ENCODE assay signal across 8 cellular contexts in genomic region chr2:24970483-24971299, GRCh38. TPM values are rescaled to one million over a fixed set of nuclear protein-coding genes. Genes with fewer than 3 reads are reported as not detected.
DNase-seq lines count a peak whose midpoint lies in the region; ATAC-seq, FAIRE-seq and TF ChIP-seq lines count a peak whose summit lies in the region.

No MANE protein-coding gene starts in this region.

- H3K27me3 ChIP-seq in CD4-positive, alpha-beta memory T cell (ENCODE audit: insufficient read depth, low read length) = no peaks in the 10 kb centered on the region
- H3K27me3 ChIP-seq in KMS-11 (ENCODE audit: insufficient read depth, low read depth) (no peaks in the 10 kb centered on the region), GM12878 (replicated peaks in 1 of 2; ENCODE audit: control insufficient read depth in 2 of 2, insufficient read depth in 2 of 2, low read length in 1 of 2) (no peaks in the 10 kb centered on the region), HepG2 (ENCODE audit: control insufficient read depth in 1 of 2, insufficient read depth in 2 of 2, low read length in 2 of 2) (no peaks in the 10 kb centered on the region; a peak in 1 of 5 replicates), thyroid gland (no peaks in the 10 kb centered on the region)

- CTCF ChIA-PET in CD4-positive, alpha-beta memory T cell (lab: Charles Lee; ENCODE audit: partially characterized antibody) = interaction anchor here (0.7 kb wide), 2 partner anchors 145 to 297 kb away, joined by 3 to 4 read pairs; no protein-coding TSS in a partner anchor
- CTCF ChIA-PET in GM12878 (lab: Yijun Ruan, JAX) = interaction anchor here (0.7 to 1.1 kb wide), 2 partner anchors 26 to 485 kb away, joined by 3 to 4 read pairs; no protein-coding TSS in a partner anchor
- CTCF ChIA-PET in HepG2 (lab: Yijun Ruan, JAX; ENCODE audit: low intra/inter-chr PET ratio, low total read pairs) = no interaction called here

- no peaks in the 10 kb centered on the region for H3K27me3 Mint-ChIP-seq in CD4-positive, alpha-beta memory T cell

- intact Hi-C loops in CD4-positive, alpha-beta memory T cell (cut with micrococcal nuclease) = loop anchor here (1.0 to 10.0 kb wide), 7 partner anchors 72 to 1377 kb away; partner anchors contain the start of genes ADGRF3, CENPO, DNMT3A and EFR3B
- intact Hi-C loops in GM12878 (cut with micrococcal nuclease; ENCODE audit: unreplicated experiment) (loop anchor here (2.0 to 10.0 kb wide), 3 partner anchors 50 to 594 kb away; partner anchors contain the start of gene ADCY3), HepG2 (cut with micrococcal nuclease; ENCODE audit: unreplicated experiment) (no loop called here), thyroid gland (cut with DNase I) (no loop called here)

- no peak for TF ChIP-seq CTCF in KMS-11 (conservative IDR thresholded peaks at IDR 0.05; ENCODE audit: low read depth, low read length)
- no peak for TF ChIP-seq CTCF in GM12878 (IDR thresholded peaks at IDR 0.05 in 2 of 3, conservative IDR thresholded peaks at IDR 0.05 in 1 of 3; ENCODE audit: control insufficient read depth in 2 of 3, extremely low read depth in 1 of 3, insufficient read depth in 1 of 3, low read depth in 3 of 3, low read length in 3 of 3)
- TF ChIP-seq CTCF in HepG2 (CRISPR knock-in tag; IDR thresholded peaks at IDR 0.05) = no peak
- no peak for TF ChIP-seq CTCF in thyroid gland (IDR thresholded peaks at IDR 0.05)

- H3K79me2 ChIP-seq in KMS-11 (ENCODE audit: insufficient read depth, low read depth) = peaks cover 26% of the 10 kb centered on the region; the same call in 1 of the 2 replicates
- H3K79me2 ChIP-seq in GM12878 (ENCODE audit: control insufficient read depth, insufficient read depth, low read length) = peaks cover 23% of the 10 kb centered on the region
- peaks cover 16% of the 10 kb centered on the region for H3K79me2 ChIP-seq in HepG2 (ENCODE audit: insufficient read depth, low read length)

- H3K9me3 ChIP-seq in CD4-positive, alpha-beta memory T cell (ENCODE audit: control insufficient read depth in 1 of 2, low read length in 2 of 2) = no peaks in the 10 kb centered on the region
- H3K9me3 ChIP-seq in GM12878 (replicated peaks; ENCODE audit: control insufficient read depth, insufficient read depth, low read length) (no peaks in the 10 kb centered on the region), HepG2 (ENCODE audit: low read length) (no peaks in the 10 kb centered on the region), thyroid gland (no peaks in the 10 kb centered on the region)

- SMC1A ChIA-PET in GM12878 (lab: Charles Lee; ENCODE audit: uncharacterized antibody, unreplicated experiment) = interaction anchor here (0.6 to 1.1 kb wide), 2 partner anchors 16 to 31 kb away, joined by 3 read pairs; no protein-coding TSS in a partner anchor

- peak overlapping the region; percentile 100 for H3K27ac Mint-ChIP-seq in CD4-positive, alpha-beta memory T cell

- H3K36me3 ChIP-seq in CD4-positive, alpha-beta memory T cell (ENCODE audit: insufficient read depth, low read length) = no peaks in the 10 kb centered on the region
- H3K36me3 ChIP-seq in KMS-11 (ENCODE audit: insufficient read depth) (no peaks in the 10 kb centered on the region), GM12878 (ENCODE audit: control insufficient read depth in 2 of 2, insufficient read depth in 2 of 2, low read length in 1 of 2) (peaks cover 0 to 5% of the 10 kb centered on the region in 2 experiments; a peak in 2 of 4 replicates), HepG2 (replicated peaks in 1 of 2; ENCODE audit: control insufficient read depth in 1 of 2, insufficient read depth in 2 of 2, low read length in 2 of 2) (peaks cover 3 to 14% of the 10 kb centered on the region in 2 experiments; a peak in 2 of 5 replicates), thyroid gland (peaks cover 0 to 8% of the 10 kb centered on the region in 2 donors)

- TF ChIP-seq RAD21 in GM12878 (IDR thresholded peaks at IDR 0.05; ENCODE audit: insufficient read depth, low read depth, low read length) = no peak
- TF ChIP-seq RAD21 in HepG2 (CRISPR knock-in tag; IDR thresholded peaks at IDR 0.05) = no peak

- BruUV-seq in GM12878 (replicated peaks; lab: Mats Ljungman, UMichigan) (TSS peak; percentile 93), HepG2 (replicated peaks; lab: Mats Ljungman, UMichigan) (no TSS peak)

- H3K4me1 Mint-ChIP-seq in CD4-positive, alpha-beta memory T cell = peaks cover 9 to 32% (median 20%) of the 10 kb centered on the region in 4 donors

- no peak for FAIRE-seq in GM12878 (lab: Jason Lieb, UNC)
- no peak for FAIRE-seq in HepG2 (lab: Jason Lieb, UNC)

- H3K9ac ChIP-seq in KMS-11 (peak overlapping the region; percentile 100), GM12878 (ENCODE audit: control insufficient read depth, insufficient read depth, low read length) (peak overlapping the region; percentile 93), HepG2 (ENCODE audit: insufficient read depth, low read depth, low read length) (peak overlapping the region; percentile 99)

- no peaks in the 10 kb centered on the region for H3K9me3 Mint-ChIP-seq in CD4-positive, alpha-beta memory T cell

- H2AFZ ChIP-seq in KMS-11 (ENCODE audit: low read depth) (peak overlapping the region; percentile 94), GM12878 (ENCODE audit: control insufficient read depth, low read depth, low read length) (peak overlapping the region; percentile 99), HepG2 (ENCODE audit: low read length) (peak overlapping the region; percentile 7)

- TF ChIP-seq EP300 in GM12878 (IDR thresholded peaks at IDR 0.05; ENCODE audit: borderline replicate concordance in 1 of 2, control insufficient read depth in 1 of 2, low read depth in 2 of 2, low read length in 2 of 2) = no peak
- TF ChIP-seq EP300 in HepG2 (IDR thresholded peaks at IDR 0.05; ENCODE audit: low read depth in 2 of 2, low read length in 2 of 2) = no peak
- no peak for TF ChIP-seq EP300 in HepG2 (CRISPR knock-in tag; IDR thresholded peaks at IDR 0.05; ENCODE audit: borderline replicate concordance)

- H4K20me1 ChIP-seq in KMS-11 (ENCODE audit: insufficient read depth) (no peaks in the 10 kb centered on the region), GM12878 (ENCODE audit: control insufficient read depth, insufficient read depth) (no peaks in the 10 kb centered on the region), HepG2 (ENCODE audit: insufficient read depth, low read length) (no peaks in the 10 kb centered on the region)

- DNase-seq in CD4-positive, alpha-beta memory T cell = no peak
- DNase-seq in GM12878 (ENCODE audit: low read depth, low spot score) (no peak), HepG2 (ENCODE audit: low spot score) (peak; percentile 18), thyroid gland (no peak), H4 (ENCODE audit: low spot score) (no peak), NCI-H2196 treated with DMSO at 0.1 percent for 48 hours (lab: John Stamatoyannopoulos, UW; ENCODE audit: unreplicated experiment) (no peak)

- peak overlapping the region; percentile 97 to 99 (median 98) for H3K4me3 Mint-ChIP-seq in CD4-positive, alpha-beta memory T cell

- H3K36me3 Mint-ChIP-seq in CD4-positive, alpha-beta memory T cell = peaks cover 14 to 32% of the 10 kb centered on the region in 2 donors

- RAD21 ChIA-PET in GM12878 (lab: Charles Lee; ENCODE audit: unreplicated experiment) = interaction anchor here (0.6 to 1.0 kb wide), 2 partner anchors 356 to 561 kb away, joined by 3 read pairs; no protein-coding TSS in a partner anchor

- H3K4me3 ChIP-seq in CD4-positive, alpha-beta memory T cell (ENCODE audit: low read length in 2 of 2) = peak overlapping the region; percentile 42 to 82
- H3K4me3 ChIP-seq in KMS-11 (IDR thresholded peaks at IDR 0.05; ENCODE audit: insufficient read depth, low read depth, low read length) = no peak overlapping the region
- H3K4me3 ChIP-seq in GM12878 = peak overlapping the region; percentile 78
- peak overlapping the region; percentile 80 to 90 (median 88) for H3K4me3 ChIP-seq in HepG2 (replicated peaks in 1 of 3; ENCODE audit: insufficient read depth in 1 of 3, low read depth in 2 of 3, low read length in 3 of 3)
- H3K4me3 ChIP-seq in thyroid gland (replicated peaks in 1 of 3) = peak overlapping the region; percentile 72 to 99 (median 82)

- in situ Hi-C loops in GM12878 (cut with MboI) (no loop called here), HepG2 (cut with HindIII; ENCODE audit: extremely low pct_ligation_motif_present, low pct_unique_long_range_greater_than_20kb) (no loop called here)

- peaks cover 24% of the 10 kb centered on the region for H3K4me1 ChIP-seq in CD4-positive, alpha-beta memory T cell (ENCODE audit: insufficient read depth, low read length)
- H3K4me1 ChIP-seq in KMS-11 (ENCODE audit: low read depth, poor library complexity, severe bottlenecking) (peaks cover 12% of the 10 kb centered on the region), GM12878 (ENCODE audit: control insufficient read depth, insufficient read depth, low read length) (no peaks in the 10 kb centered on the region), HepG2 (ENCODE audit: insufficient read depth, low read length) (peaks cover 23% of the 10 kb centered on the region), thyroid gland (peaks cover 0 to 10% of the 10 kb centered on the region in 2 donors)

- POLR2A ChIA-PET in CD4-positive, alpha-beta memory T cell (lab: Charles Lee; ENCODE audit: partially characterized antibody) = interaction anchor here (0.7 to 1.3 kb wide), 3 partner anchors 44 to 907 kb away, joined by 3 to 4 read pairs (median 3); no protein-coding TSS in a partner anchor
- POLR2A ChIA-PET in GM12878 (lab: Charles Lee) = interaction anchor here (0.6 to 0.8 kb wide), 5 partner anchors 10 to 1524 kb away, joined by 3 to 5 read pairs (median 3); no protein-coding TSS in a partner anchor
- POLR2A ChIA-PET in HepG2 (lab: Yijun Ruan, JAX) = no interaction called here

- TF ChIP-seq POLR2A in GM12878 (IDR thresholded peaks at IDR 0.05; ENCODE audit: low read depth, low read length) (no peak), HepG2 (IDR thresholded peaks at IDR 0.05; ENCODE audit: insufficient read depth in 1 of 2, low read depth in 2 of 2, low read length in 2 of 2) (no peak), thyroid gland (IDR thresholded peaks at IDR 0.05) (no peak)

- peak overlapping the region; percentile 99 for H3K27ac ChIP-seq in CD4-positive, alpha-beta memory T cell (ENCODE audit: low read depth, low read length)
- H3K27ac ChIP-seq in KMS-11 = peak overlapping the region; percentile 98
- H3K27ac ChIP-seq in GM12878 (ENCODE audit: control insufficient read depth, insufficient read depth) = peak overlapping the region; percentile 95
- H3K27ac ChIP-seq in HepG2 (ENCODE audit: extremely low read length, insufficient read depth, low read length) = peak overlapping the region; percentile 95
- H3K27ac ChIP-seq in thyroid gland = peak overlapping the region; percentile 97 to 100 (median 98)

- WGBS in GM12878 (ENCODE audit: insufficient coverage, insufficient replicate concordance, low lambda C conversion rate, missing lambda C conversion rate) = 62% methylated on average over 26 of the region's 30 CpGs
- WGBS in HepG2 (ENCODE audit: low lambda C conversion rate) = 46% methylated on average over 30 of the region's 30 CpGs
- 60 to 64% methylated on average over 30 of the region's 30 CpGs for WGBS in thyroid gland, 2 donors

- ATAC-seq in GM12878 (no peak), HepG2 (no peak; the same call in 2 of the 3 replicates), HG03521 (IDR thresholded peaks at IDR 0.05; ENCODE audit: unreplicated experiment) (no peak)

- peak overlapping the region; percentile 77 for H3K4me2 ChIP-seq in KMS-11
- H3K4me2 ChIP-seq in GM12878 (ENCODE audit: control insufficient read depth, insufficient read depth) = peak overlapping the region; percentile 92
- H3K4me2 ChIP-seq in HepG2 (ENCODE audit: low read depth, low read length) = peak overlapping the region; percentile 77

RNA-seq across cellular contexts. Expression of gene DNAJC27, which starts 1.1 kb away (rescaled TPM):
- total RNA-seq in CD4-positive, alpha-beta memory T cell = 10 to 100 TPM; 13.2 to 14.2 TPM
- 1 to 10 TPM; 3.1 to 3.8 TPM for polyA plus RNA-seq in CD4-positive, alpha-beta memory T cell
- total RNA-seq in GM12878 (2013; cell fraction: nucleolus; rRNA removed) = 26.2 and 31.4 TPM in 2 replicates
- total RNA-seq in GM12878 (2014; rRNA removed) (3.7 and 4.9 TPM in 2 replicates), GM12878 (2014; rRNA removed; fragmentation: Illumina TruSeq; extraction: Trizol) (4.5 and 4.8 TPM in 2 replicates), GM12878 (2021) (2.8 and 3.6 TPM in 2 replicates), HepG2 (2016; rRNA removed; fragmentation: Illumina TruSeq; extraction: Trizol) (2.3 and 3.1 TPM in 2 replicates), thyroid gland (10 to 100 TPM in 3 of 4 donors, 1 to 10 TPM in 1; 7.7 to 16.1 (median 15.7) TPM)
- 2.1 TPM for polyA plus RNA-seq in GM12878 (2011; ENCODE audit: low read depth)
- polyA plus RNA-seq in GM12878 (2011; rRNA removed) (6.7 and 9.3 TPM in 2 replicates), GM12878 (2014; fragmentation: Illumina TruSeq; extraction: Trizol) (5.4 and 7.8 TPM in 2 replicates), GM12878 (2014; fragmentation: Nextera tagmentation; extraction: Ambion mirVana) (1 to 10 TPM in 1 of 2 experiments, under 1 TPM in 1; 0.95 to 1.3 TPM), GM12878 (2014; rRNA removed) (3.7 and 9.6 TPM in 2 replicates), GM12878 (2016; fragmentation: Nextera tagmentation; extraction: Ambion mirVana) (1 to 10 TPM; 2.9 TPM), HepG2 (2011; rRNA removed) (3.7 TPM in 2 replicates)
- 2.6 and 3.6 TPM in 2 replicates for polyA plus RNA-seq in GM12878 (2011; cell fraction: cytosol; rRNA removed)
- polyA plus RNA-seq in GM12878 (2011; cell fraction: nucleus; rRNA removed) = 8.1 and 10.4 TPM in 2 replicates
- polyA plus RNA-seq in GM12878 (2012) = 2.2 and 2.8 TPM in 2 replicates
- polyA minus RNA-seq in GM12878 (2011; rRNA and poly(A)+ RNA removed) = 4.5 and 6.4 TPM in 2 replicates
- 1.7 and 2.4 TPM in 2 replicates for polyA minus RNA-seq in GM12878 (2011; cell fraction: cytosol; rRNA and poly(A)+ RNA removed)
- polyA minus RNA-seq in GM12878 (2011; cell fraction: nucleus; rRNA and poly(A)+ RNA removed) = 5.7 and 6.8 TPM in 2 replicates
- total RNA-seq in HepG2 (2016; cell fraction: cytosol; rRNA removed; fragmentation: Illumina TruSeq; extraction: Trizol; ENCODE audit: low read depth) = 0.79 and 1.5 TPM in 2 replicates
- total RNA-seq in HepG2 (2016; cell fraction: insoluble cytoplasmic fraction; rRNA removed; fragmentation: Illumina TruSeq; extraction: Trizol) = 2.2 and 3.0 TPM in 2 replicates
- total RNA-seq in HepG2 (2016; cell fraction: membrane; rRNA removed; fragmentation: Illumina TruSeq; extraction: Trizol) = 1.4 and 1.5 TPM in 2 replicates
- total RNA-seq in HepG2 (2016; cell fraction: nucleus; rRNA removed; fragmentation: Illumina TruSeq; extraction: Trizol) = 7.0 and 8.0 TPM in 2 replicates
- polyA plus RNA-seq in HepG2 (2011; cell fraction: cytosol; rRNA removed) = 1.2 and 1.8 TPM in 2 replicates
- 6.6 and 7.5 TPM in 2 replicates for polyA plus RNA-seq in HepG2 (2011; cell fraction: nucleus; rRNA removed)
- polyA plus RNA-seq in HepG2 (2012) = 3.3 and 3.4 TPM in 2 replicates
- 0.52 and 1.00 TPM in 2 replicates for polyA plus RNA-seq in HepG2 (2016; cell fraction: cytosol; fragmentation: Illumina TruSeq; extraction: Trizol; ENCODE audit: low read depth)
- polyA plus RNA-seq in HepG2 (2016; cell fraction: insoluble cytoplasmic fraction; fragmentation: Illumina TruSeq; extraction: Trizol; ENCODE audit: low read depth) = 1.5 and 1.7 TPM in 2 replicates
- 1.0 TPM in 2 replicates for polyA plus RNA-seq in HepG2 (2016; cell fraction: membrane; fragmentation: Illumina TruSeq; extraction: Trizol; ENCODE audit: low read depth)
- 5.5 and 6.3 TPM in 2 replicates for polyA plus RNA-seq in HepG2 (2016; cell fraction: nucleus; fragmentation: Illumina TruSeq; extraction: Trizol; ENCODE audit: insufficient read depth, low read depth)
- polyA minus RNA-seq in HepG2 (2011; rRNA and poly(A)+ RNA removed; ENCODE audit: low replicate concordance) = 2.1 and 3.3 TPM in 2 replicates
- polyA minus RNA-seq in HepG2 (2011; cell fraction: cytosol; rRNA and poly(A)+ RNA removed) = 1.2 and 1.5 TPM in 2 replicates
- 18.9 and 22.9 TPM in 2 replicates for polyA minus RNA-seq in HepG2 (2011; cell fraction: nucleus; rRNA and poly(A)+ RNA removed)
- total RNA-seq in H4 (2014; rRNA removed; shearing (Covaris generic)) = 0.84 and 3.7 TPM in 2 replicates

RNA-seq across cellular contexts. Expression of gene ADCY3, which starts 50.7 kb away (rescaled TPM):
- total RNA-seq in CD4-positive, alpha-beta memory T cell = 10 to 100 TPM; 14.7 to 14.9 TPM
- polyA plus RNA-seq in CD4-positive, alpha-beta memory T cell = 10 to 100 TPM in 1 of 2 donors, 1 to 10 TPM in 1; 9.2 to 15.0 TPM
- total RNA-seq in GM12878 (2013; cell fraction: nucleolus; rRNA removed) = 60.6 and 79.4 TPM in 2 replicates
- 58.9 and 75.6 TPM in 2 replicates for total RNA-seq in GM12878 (2014; rRNA removed)
- total RNA-seq in GM12878 (2014; rRNA removed; fragmentation: Illumina TruSeq; extraction: Trizol) = 44.9 and 47.5 TPM in 2 replicates
- 88.2 and 102 TPM in 2 replicates for total RNA-seq in GM12878 (2021)
- polyA plus RNA-seq in GM12878 (2011; ENCODE audit: low read depth) = 37.7 TPM
- 31.0 and 53.2 TPM in 2 replicates for polyA plus RNA-seq in GM12878 (2011; rRNA removed)
- polyA plus RNA-seq in GM12878 (2011; cell fraction: cytosol; rRNA removed) = 63.0 and 77.4 TPM in 2 replicates
- polyA plus RNA-seq in GM12878 (2011; cell fraction: nucleus; rRNA removed) = 194 and 225 TPM in 2 replicates
- polyA plus RNA-seq in GM12878 (2012) = 70.8 and 89.9 TPM in 2 replicates
- polyA plus RNA-seq in GM12878 (2014; fragmentation: Illumina TruSeq; extraction: Trizol) = 44.4 and 72.7 TPM in 2 replicates
- 1 to 10 TPM; 2.8 to 8.6 TPM for polyA plus RNA-seq in GM12878 (2014; fragmentation: Nextera tagmentation; extraction: Ambion mirVana)
- 90.5 and 107 TPM in 2 replicates for polyA plus RNA-seq in GM12878 (2014; rRNA removed)
- polyA plus RNA-seq in GM12878 (2016; fragmentation: Nextera tagmentation; extraction: Ambion mirVana) = 10 to 100 TPM; 13.2 to 17.2 TPM
- 97.7 and 107 TPM in 2 replicates for polyA minus RNA-seq in GM12878 (2011; rRNA and poly(A)+ RNA removed)
- polyA minus RNA-seq in GM12878 (2011; cell fraction: cytosol; rRNA and poly(A)+ RNA removed) = 27.8 and 33.1 TPM in 2 replicates
- 30.9 and 55.5 TPM in 2 replicates for polyA minus RNA-seq in GM12878 (2011; cell fraction: nucleus; rRNA and poly(A)+ RNA removed)
- 0.11 TPM in 1 of 2 replicates, not detected in the other for total RNA-seq in HepG2 (2016; rRNA removed; fragmentation: Illumina TruSeq; extraction: Trizol)
- total RNA-seq in HepG2 (2016; cell fraction: cytosol; rRNA removed; fragmentation: Illumina TruSeq; extraction: Trizol; ENCODE audit: low read depth) = not detected in 2 replicates
- 0.13 and 0.21 TPM in 2 replicates for total RNA-seq in HepG2 (2016; cell fraction: insoluble cytoplasmic fraction; rRNA removed; fragmentation: Illumina TruSeq; extraction: Trizol)
- total RNA-seq in HepG2 (2016; cell fraction: membrane; rRNA removed; fragmentation: Illumina TruSeq; extraction: Trizol) = 0.21 TPM in 1 of 2 replicates, not detected in the other
- total RNA-seq in HepG2 (2016; cell fraction: nucleus; rRNA removed; fragmentation: Illumina TruSeq; extraction: Trizol) = not detected in 2 replicates
- polyA plus RNA-seq in HepG2 (2011; rRNA removed) = 0.40 and 0.61 TPM in 2 replicates
- polyA plus RNA-seq in HepG2 (2011; cell fraction: cytosol; rRNA removed) = 0.10 and 0.42 TPM in 2 replicates
- polyA plus RNA-seq in HepG2 (2011; cell fraction: nucleus; rRNA removed) = 1.8 and 2.6 TPM in 2 replicates
- polyA plus RNA-seq in HepG2 (2012) = 0.12 and 0.13 TPM in 2 replicates
- not detected in 2 replicates for polyA plus RNA-seq in HepG2 (2016; cell fraction: cytosol; fragmentation: Illumina TruSeq; extraction: Trizol; ENCODE audit: low read depth)
- not detected in 2 replicates for polyA plus RNA-seq in HepG2 (2016; cell fraction: insoluble cytoplasmic fraction; fragmentation: Illumina TruSeq; extraction: Trizol; ENCODE audit: low read depth)
- 0.36 TPM in 1 of 2 replicates, not detected in the other for polyA plus RNA-seq in HepG2 (2016; cell fraction: membrane; fragmentation: Illumina TruSeq; extraction: Trizol; ENCODE audit: low read depth)
- not detected in 2 replicates for polyA plus RNA-seq in HepG2 (2016; cell fraction: nucleus; fragmentation: Illumina TruSeq; extraction: Trizol; ENCODE audit: insufficient read depth, low read depth)
- polyA minus RNA-seq in HepG2 (2011; rRNA and poly(A)+ RNA removed; ENCODE audit: low replicate concordance) = 1.3 and 222 TPM in 2 replicates
- 1.1 and 1.8 TPM in 2 replicates for polyA minus RNA-seq in HepG2 (2011; cell fraction: cytosol; rRNA and poly(A)+ RNA removed)
- 0.77 and 1.2 TPM in 2 replicates for polyA minus RNA-seq in HepG2 (2011; cell fraction: nucleus; rRNA and poly(A)+ RNA removed)
- total RNA-seq in thyroid gland = 10 to 100 TPM; 17.5 to 38.7 (median 29.2) TPM
- total RNA-seq in H4 (2014; rRNA removed; shearing (Covaris generic)) = 11.3 and 26.8 TPM in 2 replicates

Comparison
In these comparisons a context has a peak if more than half of its experiments do, and no peak if none do; other contexts are left out.
1. H2AFZ ChIP-seq: peak in every context shown above with its lines; median percentile 99 in GM12878; 94 in KMS-11; 7 in HepG2.
2. RNA of gene ADCY3, which starts 50.7 kb away (total RNA-seq): 44.9 to 102 TPM in GM12878, 17.5 to 38.7 TPM in thyroid gland, 14.7 to 14.9 TPM in CD4-positive, alpha-beta memory T cell and 11.3 to 26.8 TPM in H4; 0.11 to 0.21 TPM in HepG2; every median in the first group is over 10 times any median in the second.
3. intact Hi-C loops: an anchor here in CD4-positive, alpha-beta memory T cell (1.0 to 10.0 kb wide) and GM12878 (2.0 to 10.0 kb wide); none called in HepG2 and thyroid gland.
4. Peak in every context shown above with its lines, with median percentiles within 50 percentile points of each other: H3K27ac ChIP-seq, H3K4me2 ChIP-seq and H3K9ac ChIP-seq.